13 cellular contexts compared by ENCODE assay signal in the genomic region with DNA sequence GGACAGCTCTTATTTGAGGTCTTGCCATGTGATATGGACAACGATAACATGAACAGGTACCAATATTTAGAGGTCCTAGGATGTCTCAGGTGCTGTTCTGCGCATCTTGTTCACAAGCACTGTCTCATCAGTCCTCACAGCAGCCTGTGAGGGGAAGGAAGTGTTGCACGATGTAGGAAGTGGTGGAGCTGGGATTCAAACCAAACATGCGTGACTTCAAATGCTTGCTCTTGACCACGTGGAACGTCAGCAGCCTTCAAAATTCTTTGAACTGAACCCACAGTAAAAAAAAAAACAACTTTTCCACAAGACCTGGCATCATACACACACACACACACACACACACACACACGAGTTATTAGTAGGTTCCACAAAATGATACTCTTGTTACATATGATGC.
DNase-seq lines count a peak whose midpoint lies in the region; ATAC-seq lines count a peak whose summit lies in the region.
"Had no signal": no experiment of that assay in that cellular context is flagged by ENCODE, and none has a peak within 500 bp of the region (broad histone marks: within the 10 kb centered on the region; RNA-seq: fewer than 3 reads in every experiment).

No MANE protein-coding gene starts in this region.

- H3K27me3 Mint-ChIP-seq in activated CD4-positive, alpha-beta T cell treated with anti-CD3 and anti-CD28 coated beads for 36 hours: peaks cover 7% of the 10 kb centered on the region
- peaks cover 9% of the 10 kb centered on the region for H3K27me3 Mint-ChIP-seq in activated T-helper 2 cell treated with anti-CD3 and anti-CD28 coated beads, Interferon-gamma antibody, Interleukin-2, Interleukin-4, amounts not matched to agents 10 μg/mL and 5 μg/mL and 100 μg/mL, durations not matched to agents 14 hours and 24 hours and 36 hours (ENCODE audit: low read depth)

- H3K27ac Mint-ChIP-seq in activated CD4-positive, alpha-beta T cell treated with anti-CD3 and anti-CD28 coated beads for 36 hours: no peak overlapping the region
- no peak overlapping the region for H3K27ac Mint-ChIP-seq in activated T-helper 2 cell treated with anti-CD3 and anti-CD28 coated beads, Interferon-gamma antibody, Interleukin-2, Interleukin-4, amounts not matched to agents 10 μg/mL and 5 μg/mL and 100 μg/mL, durations not matched to agents 14 hours and 24 hours and 36 hours

- peaks cover 16% of the 10 kb centered on the region for H3K4me1 Mint-ChIP-seq in activated CD4-positive, alpha-beta T cell treated with anti-CD3 and anti-CD28 coated beads for 36 hours
- peaks cover 29% of the 10 kb centered on the region for H3K4me1 Mint-ChIP-seq in activated T-helper 2 cell treated with anti-CD3 and anti-CD28 coated beads, Interferon-gamma antibody, Interleukin-2, Interleukin-4, amounts not matched to agents 10 μg/mL and 5 μg/mL and 100 μg/mL, durations not matched to agents 14 hours and 24 hours and 36 hours (ENCODE audit: low read depth)

- DNase-seq in activated CD4-positive, alpha-beta T cell treated with anti-CD3 and anti-CD28 coated beads for 36 hours: peak; percentile 42
- DNase-seq in activated CD4-positive, alpha-beta T cell treated with anti-CD3 and anti-CD28 coated beads for 1 hour: no peak
- DNase-seq in OCI-M1 (lab: John Stamatoyannopoulos, UW) (peak; percentile 10), renal cortical epithelial cell (ENCODE audit: low read depth) (peak; percentile 28), AG20443 (ENCODE audit: low spot score) (no peak)
- DNase-seq in activated T-helper 2 cell treated with anti-CD3 and anti-CD28 coated beads, Interferon-gamma antibody, Interleukin-2, Interleukin-4, amounts not matched to agents 10 μg/mL and 5 μg/mL and 100 μg/mL, durations not matched to agents 14 hours and 24 hours and 36 hours (ENCODE audit: low spot score): peak; percentile 37
- DNase-seq: 8988T, DMS153, midbrain, NCI-H446 treated with DMSO at 0.1 percent for 48 hours, psoas muscle had no signal

- POLR2A ChIA-PET in activated CD4-positive, alpha-beta T cell treated with anti-CD3 and anti-CD28 coated beads for 36 hours (lab: Charles Lee): interaction anchor here (0.6 kb wide), 1 partner anchor 1925 kb away, joined by 4 read pairs; no protein-coding TSS in a partner anchor

- H3K36me3 Mint-ChIP-seq in activated CD4-positive, alpha-beta T cell treated with anti-CD3 and anti-CD28 coated beads for 36 hours (ENCODE audit: low read depth): peaks cover 2% of the 10 kb centered on the region
- no peaks in the 10 kb centered on the region for H3K36me3 Mint-ChIP-seq in activated T-helper 2 cell treated with anti-CD3 and anti-CD28 coated beads, Interferon-gamma antibody, Interleukin-2, Interleukin-4, amounts not matched to agents 10 μg/mL and 5 μg/mL and 100 μg/mL, durations not matched to agents 14 hours and 24 hours and 36 hours (ENCODE audit: low read depth)

- H3K9me3 Mint-ChIP-seq in activated CD4-positive, alpha-beta T cell treated with anti-CD3 and anti-CD28 coated beads for 36 hours (ENCODE audit: low read depth): peaks cover 4% of the 10 kb centered on the region
- H3K9me3 Mint-ChIP-seq in activated T-helper 2 cell treated with anti-CD3 and anti-CD28 coated beads, Interferon-gamma antibody, Interleukin-2, Interleukin-4, amounts not matched to agents 10 μg/mL and 5 μg/mL and 100 μg/mL, durations not matched to agents 14 hours and 24 hours and 36 hours: peaks cover 5% of the 10 kb centered on the region

- ATAC-seq in activated CD4-positive, alpha-beta T cell treated with anti-CD3 and anti-CD28 coated beads for 36 hours: peak; percentile 47
- ATAC-seq in HG03571 (IDR thresholded peaks at IDR 0.05; ENCODE audit: unreplicated experiment): no peak
- no peak for ATAC-seq in GM21423 (IDR thresholded peaks at IDR 0.05; ENCODE audit: unreplicated experiment)
- ATAC-seq: psoas muscle had no signal

- CTCF ChIA-PET in activated CD4-positive, alpha-beta T cell treated with anti-CD3 and anti-CD28 coated beads for 36 hours (lab: Charles Lee): interaction anchor here (0.5 to 1.8 kb wide), 7 partner anchors 9 to 520 kb away, joined by 3 to 10 read pairs (median 3); no protein-coding TSS in a partner anchor

- H3K4me3 Mint-ChIP-seq in activated CD4-positive, alpha-beta T cell treated with anti-CD3 and anti-CD28 coated beads for 36 hours: no peak overlapping the region
- H3K4me3 Mint-ChIP-seq in activated T-helper 2 cell treated with anti-CD3 and anti-CD28 coated beads, Interferon-gamma antibody, Interleukin-2, Interleukin-4, amounts not matched to agents 10 μg/mL and 5 μg/mL and 100 μg/mL, durations not matched to agents 14 hours and 24 hours and 36 hours (ENCODE audit: low read depth): no peak overlapping the region

- intact Hi-C loops in activated CD4-positive, alpha-beta T cell treated with anti-CD3 and anti-CD28 coated beads for 36 hours (cut with DNase I, micrococcal nuclease): no loop called here
- intact Hi-C loops in activated T-helper 2 cell treated with anti-CD3 and anti-CD28 coated beads, Interferon-gamma antibody, Interleukin-2, Interleukin-4, amounts not matched to agents 10 μg/mL and 5 μg/mL and 100 μg/mL, durations not matched to agents 14 hours and 24 hours and 36 hours (cut with micrococcal nuclease): no loop called here

Comparison
In these comparisons a context has a peak if more than half of its experiments do, and no peak if none do; other contexts are left out.
1. DNase-seq: peak in activated CD4-positive, alpha-beta T cell treated with anti-CD3 and anti-CD28 coated beads for 36 hours (single experiment), OCI-M1 (single experiment), activated T-helper 2 cell treated with anti-CD3 and anti-CD28 coated beads, Interferon-gamma antibody, Interleukin-2, Interleukin-4, amounts not matched to agents 10 μg/mL and 5 μg/mL and 100 μg/mL, durations not matched to agents 14 hours and 24 hours and 36 hours (single experiment) and renal cortical epithelial cell (single experiment); none in activated CD4-positive, alpha-beta T cell treated with anti-CD3 and anti-CD28 coated beads for 1 hour (single experiment) and AG20443 (single experiment).